ENCODE assay signal across 8 cellular contexts in genomic region chr11:66068154-66068821, GRCh38.
DNase-seq lines count a peak whose midpoint lies in the region; ATAC-seq lines count a peak whose summit lies in the region.

No MANE protein-coding gene starts in this region.

- peak overlapping the region; percentile 55 for H3K4me3 Mint-ChIP-seq in central memory CD8-positive, alpha-beta T cell

- H3K36me3 Mint-ChIP-seq in central memory CD8-positive, alpha-beta T cell (ENCODE audit: insufficient read depth) = peaks cover 62% of the 10 kb centered on the region

- no peaks in the 10 kb centered on the region for H3K27me3 Mint-ChIP-seq in central memory CD8-positive, alpha-beta T cell

- ATAC-seq in activated CD4-positive, CD25-positive, alpha-beta regulatory T cell treated with anti-CD3 and anti-CD28 coated beads, Interleukin-2, amount 50 U/mL, for 24 hours = peak; percentile 36 to 42
- no peak for ATAC-seq in central memory CD8-positive, alpha-beta T cell (replicated peaks; ENCODE audit: extremely low read depth, poor library complexity, severe bottlenecking)
- no peak for ATAC-seq in HG03159 (IDR thresholded peaks at IDR 0.05; ENCODE audit: unreplicated experiment)

- peaks cover 66% of the 10 kb centered on the region for H3K4me1 Mint-ChIP-seq in central memory CD8-positive, alpha-beta T cell

- DNase-seq in NCI-H2107 treated with DMSO at 0.1 percent for 48 hours (lab: John Stamatoyannopoulos, UW; ENCODE audit: unreplicated experiment) (peak; percentile 57), NCI-H2107 (lab: John Stamatoyannopoulos, UW) (no peak), NCI-H2171 (lab: John Stamatoyannopoulos, UW) (peak; percentile 44), kidney glomerular epithelial cell (lab: John Stamatoyannopoulos, UW) (peak; percentile 28)
- DNase-seq in central memory CD8-positive, alpha-beta T cell (ENCODE audit: low spot score in 2 of 2) = peak; percentile 58 to 64
- peak; percentile 67 to 74 for DNase-seq in stimulated activated CD4-positive, alpha-beta T cell treated with anti-CD3 and anti-CD28 coated beads, Interleukin-1b, Interleukin-23, amount 100 ng/mL, for 4 hours (ENCODE audit: low read depth in 2 of 2)

- no peaks in the 10 kb centered on the region for H3K9me3 Mint-ChIP-seq in central memory CD8-positive, alpha-beta T cell

- H3K27ac Mint-ChIP-seq in central memory CD8-positive, alpha-beta T cell (ENCODE audit: low read depth) = peak overlapping the region; percentile 78

Comparison
In these comparisons a context has a peak if more than half of its experiments do, and no peak if none do; other contexts are left out.
1. ATAC-seq: peak in activated CD4-positive, CD25-positive, alpha-beta regulatory T cell treated with anti-CD3 and anti-CD28 coated beads, Interleukin-2, amount 50 U/mL, for 24 hours (2 of 2); none in central memory CD8-positive, alpha-beta T cell (single experiment) and HG03159 (single experiment).